Comparison of ENCODE assay signal across 1 cellular context in the genomic region with DNA sequence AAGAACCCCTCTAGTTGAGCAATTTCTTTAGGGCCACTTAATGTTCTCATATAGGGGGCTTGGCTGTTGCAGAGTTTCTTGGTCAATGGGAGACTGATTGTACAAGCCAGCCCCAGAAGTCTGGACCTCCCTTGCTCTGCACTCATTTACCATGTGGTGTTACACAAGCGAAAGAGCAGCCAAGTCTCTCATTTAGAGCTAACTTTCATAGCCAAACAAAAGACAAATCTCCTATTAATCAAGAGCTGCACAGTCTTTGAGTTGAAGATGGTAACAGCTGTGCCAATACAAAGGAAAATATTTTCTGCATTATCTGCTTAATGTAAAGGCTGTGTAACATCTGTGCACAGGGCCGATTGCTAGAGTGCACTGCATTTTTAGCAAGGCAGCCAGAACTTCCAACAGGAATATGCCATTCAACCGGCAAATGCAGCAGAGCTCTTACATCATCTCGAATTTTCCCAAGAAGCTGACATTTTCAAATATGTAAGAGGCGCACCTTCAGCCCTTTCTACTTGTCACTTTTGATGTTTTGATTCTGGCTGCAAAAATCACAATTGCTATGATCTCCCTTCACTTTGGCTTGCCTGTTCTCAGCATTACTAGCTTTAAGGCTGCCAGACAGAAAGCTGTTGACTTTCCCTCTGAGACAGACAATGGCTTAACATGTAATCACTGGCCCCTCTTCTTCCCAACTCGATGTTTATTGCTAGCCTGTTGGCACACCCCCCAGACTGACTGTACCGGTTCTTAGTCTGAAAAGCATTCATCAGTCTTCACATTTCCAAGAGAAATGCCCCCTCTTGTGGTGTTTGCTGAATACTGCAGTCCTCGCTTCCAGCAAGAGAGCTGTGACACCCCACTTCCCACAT.
TF ChIP-seq lines count a peak whose summit lies in the region.

No MANE protein-coding gene starts in this region.

TF ChIP-seq in IMR-90, 13 proteins besides CTCF, POLR2A, EP300 and RAD21:
- TF ChIP-seq MAZ (IDR thresholded peaks at IDR 0.05; ENCODE audit: borderline replicate concordance, low read depth, low read length) = 0 out of 2 replicates have a peak, but pooled peaks have one; percentile 29
- TF ChIP-seq SMC3 (IDR thresholded peaks at IDR 0.05; ENCODE audit: low read depth, low read length) = peak; percentile 86
- TF ChIP-seq BHLHE40 (IDR thresholded peaks at IDR 0.05; ENCODE audit: low read depth, low read length) = no peak
